Comparison of ENCODE assay signal across 22 cellular contexts in the genomic region with DNA sequence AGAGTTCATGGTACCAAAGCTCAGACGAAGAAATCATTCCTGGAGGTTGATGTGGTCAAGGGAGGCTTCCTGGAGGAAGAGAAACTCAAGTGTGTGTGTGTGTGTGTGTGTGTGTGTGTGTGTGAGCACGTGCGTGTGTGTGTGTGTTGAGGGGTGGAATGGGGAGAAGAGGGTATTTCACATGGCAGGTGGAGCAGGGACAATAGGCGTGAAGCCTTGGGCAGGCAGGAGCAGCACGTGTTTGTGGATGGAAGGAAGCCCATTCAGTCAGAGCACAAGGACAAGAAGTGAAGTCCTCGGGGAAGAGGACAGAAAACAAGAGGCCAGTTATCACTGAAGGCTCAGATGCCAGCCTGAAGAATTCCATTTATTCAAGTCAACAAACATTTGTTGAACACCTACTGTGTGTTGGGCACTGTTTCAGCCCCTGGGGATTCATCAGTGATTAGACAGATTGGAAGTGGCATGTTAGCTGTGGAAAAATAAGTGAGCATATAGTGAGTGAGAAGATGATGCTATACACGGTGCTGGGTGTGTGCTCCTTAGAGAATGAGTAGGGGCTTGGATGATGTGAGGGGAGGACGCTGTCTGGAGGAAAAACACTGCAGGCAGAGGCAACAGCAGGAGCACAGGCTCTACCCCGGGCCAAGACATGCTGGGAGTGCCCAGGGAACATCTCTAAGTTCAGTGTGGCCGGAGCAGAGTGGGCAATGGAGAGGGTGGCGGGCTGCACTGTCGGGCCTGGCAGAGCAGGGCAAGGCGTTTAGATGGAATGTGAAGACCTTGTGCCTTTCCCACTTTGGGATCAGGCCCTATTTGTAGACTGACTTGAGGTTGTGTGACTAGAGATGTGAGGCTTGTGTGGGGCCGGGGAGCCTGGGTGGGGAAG.
"Had no signal": no experiment of that assay in that cellular context is flagged by ENCODE, and none has a peak within 500 bp of the region (broad histone marks: within the 10 kb centered on the region; RNA-seq: fewer than 3 reads in every experiment).

No MANE protein-coding gene starts in this region.

- H3K4me3 ChIP-seq: dorsolateral prefrontal cortex, gastroesophageal sphincter, heart left ventricle, stomach, suprapubic skin, tibial nerve had no signal

- FAIRE-seq: colon, islet of Langerhans, urothelium cell line had no signal

- H3K36me3 Mint-ChIP-seq: activated naive CD4-positive, alpha-beta T cell treated with anti-CD3 and anti-CD28 coated beads, Interleukin-2, amount 50 U/mL, for 72 hours; memory B cell had no signal

- H3K27me3 Mint-ChIP-seq: activated CD4-positive, alpha-beta T cell treated with anti-CD3 and anti-CD28 coated beads, Interleukin-2, amount 10 ng/mL, durations not matched to agents 7 days and 5 days; memory B cell had no signal

- H3K36me3 ChIP-seq: brain microvascular endothelial cell, gastroesophageal sphincter, heart left ventricle, stomach, suprapubic skin, tibial nerve had no signal

- H3K9me3 ChIP-seq: heart left ventricle, suprapubic skin had no signal

- DNase-seq: activated CD4-positive, alpha-beta T cell treated with anti-CD3 and anti-CD28 coated beads, Interleukin-2, amount 10 ng/mL, durations not matched to agents 7 days and 5 days; activated CD8-positive, alpha-beta T cell treated with anti-CD3 and anti-CD28 coated beads, Interleukin-2, amount 10 ng/mL, durations not matched to agents 7 days and 5 days; activated T-cell treated with anti-CD3 and anti-CD28 coated beads, Interleukin-2, amount 50 U/mL, for 1 hour; aorta; brain microvascular endothelial cell; dorsolateral prefrontal cortex; heart left ventricle; left cardiac atrium; occipital lobe; stimulated activated CD4-positive, alpha-beta T cell treated with anti-CD3 and anti-CD28 coated beads, Interleukin-12 subunit alpha, Interleukin-12 subunit beta, amount 100 ng/mL, for 4 hours; stomach had no signal

- H3K27me3 ChIP-seq: brain microvascular endothelial cell, heart left ventricle, tibial nerve had no signal

- ATAC-seq: activated CD4-positive, CD25-positive, alpha-beta regulatory T cell treated with anti-CD3 and anti-CD28 coated beads, Interleukin-2, amount 50 U/mL, for 24 hours; activated CD8-positive, alpha-beta T cell treated with anti-CD3 and anti-CD28 coated beads, Interleukin-2, amount 10 ng/mL, durations not matched to agents 7 days and 5 days; activated naive CD4-positive, alpha-beta T cell treated with anti-CD3 and anti-CD28 coated beads, Interleukin-2, amount 50 U/mL, for 72 hours; gastroesophageal sphincter; heart left ventricle had no signal

- H3K4me1 Mint-ChIP-seq: activated CD4-positive, alpha-beta T cell treated with anti-CD3 and anti-CD28 coated beads, Interleukin-2, amount 10 ng/mL, durations not matched to agents 7 days and 5 days; memory B cell had no signal

- H3K4me1 ChIP-seq: gastroesophageal sphincter, suprapubic skin, tibial nerve had no signal

- H3K9me3 Mint-ChIP-seq: nephron had no signal

- H3K27ac Mint-ChIP-seq: activated CD4-positive, alpha-beta T cell treated with anti-CD3 and anti-CD28 coated beads, Interleukin-2, amount 10 ng/mL, durations not matched to agents 7 days and 5 days; activated CD8-positive, alpha-beta T cell treated with anti-CD3 and anti-CD28 coated beads, Interleukin-2, amount 10 ng/mL, durations not matched to agents 7 days and 5 days; activated naive CD4-positive, alpha-beta T cell treated with anti-CD3 and anti-CD28 coated beads, Interleukin-2, amount 50 U/mL, for 72 hours; memory B cell had no signal

- H3K4me3 Mint-ChIP-seq: activated CD4-positive, alpha-beta T cell treated with anti-CD3 and anti-CD28 coated beads, Interleukin-2, amount 10 ng/mL, durations not matched to agents 7 days and 5 days; activated CD8-positive, alpha-beta T cell treated with anti-CD3 and anti-CD28 coated beads, Interleukin-2, amount 10 ng/mL, durations not matched to agents 7 days and 5 days; memory B cell; nephron had no signal

- H3K27ac ChIP-seq: brain microvascular endothelial cell, gastroesophageal sphincter, stomach, suprapubic skin, tibial nerve, VCaP had no signal
